ENCODE assay signal across 1 cellular context in the genomic region with DNA sequence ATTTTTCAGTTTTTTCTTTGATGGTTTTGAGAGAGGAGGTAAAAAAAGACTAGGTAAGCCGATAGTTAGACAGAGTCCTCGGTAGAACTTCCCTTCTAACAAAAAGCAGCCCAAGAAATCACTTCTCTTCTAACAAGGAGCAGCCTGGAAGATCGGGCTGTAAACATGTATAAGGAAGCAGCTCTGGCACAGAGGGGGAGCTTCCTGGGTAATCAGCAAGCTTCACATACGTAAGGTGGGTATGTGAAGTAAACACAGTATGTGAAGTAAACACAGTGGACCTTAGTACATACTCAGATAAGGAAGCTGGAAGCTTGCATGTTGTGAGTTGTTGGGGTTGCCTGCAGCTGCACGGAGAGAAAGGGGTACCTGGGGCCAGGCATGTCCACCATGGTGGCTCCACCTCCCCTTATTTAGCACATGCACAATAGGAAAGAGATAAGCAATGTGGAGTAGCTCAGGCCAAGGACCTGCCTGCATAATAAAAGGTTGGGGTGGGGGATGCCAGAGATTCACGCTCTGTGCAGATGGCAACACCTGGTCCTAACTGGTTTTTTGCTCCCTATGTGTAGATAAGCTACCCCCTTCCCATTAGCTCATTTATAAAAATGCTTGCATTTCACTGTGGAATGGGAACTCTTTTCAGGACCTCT. TPM values are rescaled to one million over a fixed set of nuclear protein-coding genes. Genes with fewer than 3 reads are reported as not detected.
"Had no signal": no experiment of that assay in that cellular context is flagged by ENCODE, and none has a peak within 500 bp of the region (broad histone marks: within the 10 kb centered on the region; RNA-seq: fewer than 3 reads in every experiment).

No MANE protein-coding gene starts in this region.

RNA-seq across cellular contexts. Expression of a gene that starts 31.4 kb away (rescaled TPM):
- total RNA-seq: left lobe of liver had no signal
